Comparison of ENCODE assay signal across 26 cellular contexts in genomic region chr5:24388448-24388847, GRCh38.
"Had no signal": no experiment of that assay in that cellular context is flagged by ENCODE, and none has a peak within 500 bp of the region (broad histone marks: within the 10 kb centered on the region; RNA-seq: fewer than 3 reads in every experiment).

No MANE protein-coding gene starts in this region.

- H3K36me3 ChIP-seq: stomach, suprapubic skin, thoracic aorta, thyroid gland, tibial artery, tibial nerve, transverse colon, upper lobe of left lung, upper lobe of right lung, uterus, vagina had no signal

- H3K4me1 ChIP-seq: stomach, suprapubic skin, testis, thyroid gland, tibial artery, tibial nerve, transverse colon, upper lobe of left lung, upper lobe of right lung, uterus, vagina had no signal

- H3K27me3 ChIP-seq: stomach, suprapubic skin, testis, thyroid gland, tibial artery, tibial nerve, transverse colon, upper lobe of left lung, upper lobe of right lung, uterus, vagina had no signal

- H3K4me3 ChIP-seq: stomach, suprapubic skin, testis, thoracic aorta, thyroid gland, tibial artery, tibial nerve, transverse colon, upper lobe of left lung, upper lobe of right lung, uterus, vagina had no signal

- FAIRE-seq: urothelium cell line had no signal

- H3K27ac ChIP-seq: stomach, suprapubic skin, testis, thoracic aorta, thyroid gland, tibial artery, tibial nerve, transverse colon, upper lobe of left lung, upper lobe of right lung, uterus, vagina had no signal

- DNase-seq: stimulated activated CD4-positive, alpha-beta T cell treated with anti-CD3 and anti-CD28 coated beads, Interleukin-2, amount 100 ng/mL, for 48 hours; stimulated activated CD4-positive, alpha-beta T cell treated with anti-CD3 and anti-CD28 coated beads, Interleukin-4, amount 100 ng/mL, for 1 hour; stimulated activated CD4-positive, alpha-beta T cell treated with anti-CD3 and anti-CD28 coated beads, Interleukin-4, amount 100 ng/mL, for 24 hours; stimulated activated CD4-positive, alpha-beta T cell treated with anti-CD3 and anti-CD28 coated beads, Interleukin-4, amount 100 ng/mL, for 4 hours; stimulated activated CD8-positive, alpha-beta memory T cell treated with anti-CD3 and anti-CD28 coated beads, Interleukin-4, amount 100 ng/mL, for 48 hours; stimulated activated naive B cell treated with anti-CD40 and anti-IgM and Interleukin-4, amounts not matched to agents 10 μg/mL and 1 μg/mL and 100 μg/mL, for 72 hours; stimulated activated naive CD4-positive, alpha-beta T cell; stimulated activated naive CD4-positive, alpha-beta T cell treated with Interleukin-2 at 50 U/mL for 16 hours; stimulated activated naive CD8-positive, alpha-beta T cell treated with anti-CD3 and anti-CD28 coated beads, Interleukin-15, amount 100 ng/mL, for 72 hours; stimulated activated naive CD8-positive, alpha-beta T cell treated with anti-CD3 and anti-CD28 coated beads, Interleukin-15, Interleukin-2, amounts not matched to agents 100 U/mL and 50 U/mL, for 24 hours; stomach; substantia nigra; testis; thyroid gland; tibial artery; transverse colon; upper lobe of left lung; upper lobe of right lung; uterus had no signal

- ATAC-seq: stimulated activated effector memory CD8-positive, alpha-beta T cell treated with anti-CD3 and anti-CD28 coated beads, Interleukin-12 subunit alpha, Interleukin-12 subunit beta, amount 100 ng/mL, for 72 hours; stimulated activated memory B cell treated with anti-CD40 and anti-IgM and Interleukin-4, amounts not matched to agents 10 μg/mL and 1 μg/mL and 100 μg/mL, for 72 hours; stimulated activated naive B cell treated with anti-CD40 and anti-IgM and Interleukin-4, amounts not matched to agents 10 μg/mL and 1 μg/mL and 100 μg/mL, for 72 hours; stimulated activated naive CD8-positive, alpha-beta T cell treated with anti-CD3 and anti-CD28 coated beads, Interleukin-15, amount 100 ng/mL, for 72 hours; stimulated activated naive CD8-positive, alpha-beta T cell treated with anti-CD3 and anti-CD28 coated beads, Interleukin-15, Interleukin-2, amounts not matched to agents 100 U/mL and 50 U/mL, for 24 hours; upper lobe of right lung had no signal

- H3K9me3 ChIP-seq: testis, thyroid gland, transverse colon, upper lobe of left lung, upper lobe of right lung, uterus, vagina had no signal
